10 cellular contexts compared by ENCODE assay signal in genomic region chr13:110339975-110340550, GRCh38. TPM values are rescaled to one million over a fixed set of nuclear protein-coding genes. Genes with fewer than 3 reads are reported as not detected.
DNase-seq lines count a peak whose midpoint lies in the region; ATAC-seq and TF ChIP-seq lines count a peak whose summit lies in the region.
"Had no signal": no experiment of that assay in that cellular context is flagged by ENCODE, and none has a peak within 500 bp of the region (broad histone marks: within the 10 kb centered on the region; RNA-seq: fewer than 3 reads in every experiment).

No MANE protein-coding gene starts in this region.

- H2AFZ ChIP-seq in H9 (ENCODE audit: low read length): no peak overlapping the region

- no peak overlapping the region for H2BK120ac ChIP-seq in H9 (ENCODE audit: low read depth, low read length, poor library complexity, severe bottlenecking)

- H3K79me1 ChIP-seq in H9 (ENCODE audit: insufficient read depth, low read depth, low read length, poor library complexity, severe bottlenecking): peaks cover 6% of the 10 kb centered on the region

- H3K4me3 Mint-ChIP-seq in natural killer cell: peak overlapping the region; percentile 81
- H3K4me3 Mint-ChIP-seq in H9: no peak overlapping the region; a peak in 1 of 5 replicates

- H3K27me3 Mint-ChIP-seq in natural killer cell (ENCODE audit: low read depth in 2 of 2): peaks cover 17 to 23% of the 10 kb centered on the region in 2 donors
- H3K27me3 Mint-ChIP-seq in H9 (ENCODE audit: low read depth): no peaks in the 10 kb centered on the region; the same call in 1 of the 2 replicates

- H3K4me1 Mint-ChIP-seq in natural killer cell (peaks cover 17 to 18% of the 10 kb centered on the region in 2 donors), H9 (peaks cover 50 to 52% of the 10 kb centered on the region in 2 experiments)

- H3K27ac Mint-ChIP-seq in natural killer cell (no peak overlapping the region), H9 (no peak overlapping the region)

- WGBS in H9 (ENCODE audit: extremely low coverage, insufficient read length, low lambda C conversion rate): no CpG with 5 or more reads among the region's 9 CpGs

- no peak overlapping the region for H3K4me2 ChIP-seq in H9 (ENCODE audit: insufficient read depth, insufficient read length, low read length)
- H3K4me2 ChIP-seq: KMS-11 had no signal

- no peak overlapping the region for H3K14ac ChIP-seq in H9 (ENCODE audit: insufficient read depth, low read length)

- H4K5ac ChIP-seq in H9 (ENCODE audit: insufficient read length, low read depth, low read length): no peak overlapping the region

- H2BK12ac ChIP-seq in H9 (ENCODE audit: insufficient read length, low read depth, low read length): no peak overlapping the region

- no peaks in the 10 kb centered on the region for H3K23me2 ChIP-seq in H9 (ENCODE audit: insufficient read length, low read depth, low read length, poor library complexity, severe bottlenecking)

- TF ChIP-seq CTCF in cardiac muscle cell (IDR thresholded peaks at IDR 0.05; ENCODE audit: low read depth, low read length): no peak
- no peak for TF ChIP-seq CTCF in dorsolateral prefrontal cortex (IDR thresholded peaks at IDR 0.05 in 54 of 56, conservative IDR thresholded peaks at IDR 0.05 in 2 of 56; ENCODE audit: low read depth in 1 of 56, partially characterized antibody in 56 of 56)
- no peak for TF ChIP-seq CTCF in natural killer cell (IDR thresholded peaks at IDR 0.05)
- TF ChIP-seq CTCF in upper lobe of right lung (IDR thresholded peaks at IDR 0.05): no peak
- no peak for TF ChIP-seq CTCF in H9 (conservative IDR thresholded peaks at IDR 0.05)

- no peak overlapping the region for H3K4ac ChIP-seq in H9 (ENCODE audit: low read depth, low read length)

- H2BK5ac ChIP-seq in H9 (ENCODE audit: insufficient read length, low read length): no peak overlapping the region

- peaks cover 0 to 2% of the 10 kb centered on the region in 2 donors for H3K9me3 Mint-ChIP-seq in natural killer cell
- H3K9me3 Mint-ChIP-seq in H9: no peaks in the 10 kb centered on the region

- no peak for ATAC-seq in Right ventricle myocardium inferior
- ATAC-seq in natural killer cell: no peak
- ATAC-seq in upper lobe of right lung: no peak

- H3K56ac ChIP-seq in H9 (ENCODE audit: insufficient read length, low read depth, low read length): no peak overlapping the region

- H2BK20ac ChIP-seq in H9 (ENCODE audit: low read depth, low read length, poor library complexity, severe bottlenecking): no peak overlapping the region

- H3K9ac ChIP-seq in H9 (ENCODE audit: extremely low read depth, insufficient read length, low read length): no peak overlapping the region
- H3K9ac ChIP-seq: KMS-11 had no signal

- no peak overlapping the region for H4K8ac ChIP-seq in H9 (replicated peaks; ENCODE audit: insufficient read length, low read depth, low read length)

- H3K4me3 ChIP-seq in cardiac muscle cell (no peak overlapping the region), dorsolateral prefrontal cortex (peak overlapping the region in 2 of 59 donors; percentile 5 to 37), upper lobe of right lung (no peak overlapping the region)
- H3K4me3 ChIP-seq in effector memory CD4-positive, alpha-beta T cell (ENCODE audit: insufficient read depth, low read depth, low read length, poor library complexity, severe bottlenecking): no peak overlapping the region

- H3K27me3 ChIP-seq in cardiac muscle cell (no peaks in the 10 kb centered on the region), dorsolateral prefrontal cortex (peaks cover 0 to 5% (median 0%) of the 10 kb centered on the region in 45 donors), upper lobe of right lung (no peaks in the 10 kb centered on the region), H9 (ENCODE audit: insufficient read depth, low read length) (no peaks in the 10 kb centered on the region)
- no peaks in the 10 kb centered on the region for H3K27me3 ChIP-seq in effector memory CD4-positive, alpha-beta T cell (replicated peaks; ENCODE audit: control insufficient read depth, insufficient read depth, low read length, poor library complexity, severe bottlenecking)

- peaks cover 2% of the 10 kb centered on the region; the same call in 1 of the 2 replicates for H3K79me2 ChIP-seq in H9 (ENCODE audit: insufficient read depth, low read length)

- H3K18ac ChIP-seq in H9 (ENCODE audit: insufficient read length, low read depth, low read length): no peak overlapping the region

- H3K27ac ChIP-seq in cardiac muscle cell (peak overlapping the region; percentile 78), dorsolateral prefrontal cortex (peak overlapping the region in 37 of 59 donors; percentile 11 to 90 (median 64)), upper lobe of right lung (peak overlapping the region; percentile 77), H9 (ENCODE audit: insufficient read length, low read depth, low read length) (no peak overlapping the region)
- no peak overlapping the region for H3K27ac ChIP-seq in effector memory CD4-positive, alpha-beta T cell (ENCODE audit: insufficient read depth, low read length, poor library complexity, severe bottlenecking)
- H3K27ac ChIP-seq: KMS-11 had no signal

- no peak overlapping the region for H3T11ph ChIP-seq in H9 (ENCODE audit: low read length)

- no peak overlapping the region for H3K23ac ChIP-seq in H9 (ENCODE audit: insufficient read length, low read depth, low read length)

- no peak overlapping the region for H2BK15ac ChIP-seq in H9 (ENCODE audit: low read depth, low read length)

- DNase-seq in cardiac muscle cell (ENCODE audit: low read depth in 1 of 2, low spot score in 1 of 2) (no peak), Right ventricle myocardium inferior (ENCODE audit: missing footprints) (no peak), dorsolateral prefrontal cortex (no peak), natural killer cell (no peak), upper lobe of right lung (peak; percentile 32), H9 (no peak), NCI-H2196 treated with DMSO at 0.1 percent for 48 hours (lab: John Stamatoyannopoulos, UW; ENCODE audit: unreplicated experiment) (no peak)
- DNase-seq in effector memory CD4-positive, alpha-beta T cell: no peak
- DNase-seq: NCI-H2227 treated with DMSO at 0.1 percent for 48 hours had no signal

- H3K4me1 ChIP-seq in cardiac muscle cell (ENCODE audit: low read depth) (peaks cover 34% of the 10 kb centered on the region), upper lobe of right lung (peaks cover 43% of the 10 kb centered on the region), H9 (ENCODE audit: insufficient read depth, low read length) (peaks cover 10% of the 10 kb centered on the region; the same call in 1 of the 2 replicates)
- peaks cover 10% of the 10 kb centered on the region for H3K4me1 ChIP-seq in effector memory CD4-positive, alpha-beta T cell (ENCODE audit: control insufficient read depth, insufficient read depth, low read length, poor library complexity, severe bottlenecking)

- H4K20me1 ChIP-seq in H9 (ENCODE audit: control insufficient read depth, insufficient read depth, insufficient read length): no peaks in the 10 kb centered on the region

- H3K9me3 ChIP-seq in cardiac muscle cell (ENCODE audit: low read depth) (no peaks in the 10 kb centered on the region), upper lobe of right lung (no peaks in the 10 kb centered on the region), H9 (ENCODE audit: control insufficient read depth, low read depth, low read length) (no peaks in the 10 kb centered on the region)
- H3K9me3 ChIP-seq in effector memory CD4-positive, alpha-beta T cell (ENCODE audit: control insufficient read depth, low read length): no peaks in the 10 kb centered on the region

- H2AK5ac ChIP-seq in H9 (ENCODE audit: insufficient read length, low read length): no peak overlapping the region

- no peaks in the 10 kb centered on the region for H3K36me3 ChIP-seq in cardiac muscle cell
- no peaks in the 10 kb centered on the region for H3K36me3 ChIP-seq in upper lobe of right lung
- no peaks in the 10 kb centered on the region for H3K36me3 ChIP-seq in effector memory CD4-positive, alpha-beta T cell (ENCODE audit: control insufficient read depth, insufficient read depth, low read length)

- no peaks in the 10 kb centered on the region for H3K36me3 Mint-ChIP-seq in natural killer cell
- H3K36me3 Mint-ChIP-seq in H9 (ENCODE audit: insufficient read depth in 1 of 3, low read depth in 3 of 3): peaks cover 1 to 9% (median 3%) of the 10 kb centered on the region in 3 experiments; a peak in 5 of 7 replicates

- no peak overlapping the region for H4K91ac ChIP-seq in H9 (ENCODE audit: insufficient read length, low read depth, low read length)

- intact Hi-C loops in Right ventricle myocardium inferior (cut with DNase I) (loop anchor here (5.0 kb wide), 1 partner anchor 33 kb away; the partner anchor contains the start of genes COL4A1 and COL4A2), dorsolateral prefrontal cortex (cut with DNase I) (no loop called here), natural killer cell (cut with micrococcal nuclease) (no loop called here), upper lobe of right lung (cut with DNase I) (no loop called here)

RNA-seq across cellular contexts. Expression of gene COL4A2, which starts 33.0 kb away (rescaled TPM):
- total RNA-seq in cardiac muscle cell: 285 and 516 TPM in 2 replicates
- polyA plus RNA-seq in cardiac muscle cell: 184 and 277 TPM in 2 replicates
- total RNA-seq in Right ventricle myocardium inferior: 126 TPM
- total RNA-seq in dorsolateral prefrontal cortex: 100 to 1,000 TPM in 1 of 120 experiments, 10 to 100 TPM in 119; 12.9 to 107 (median 31.0) TPM
- not detected for total RNA-seq in natural killer cell
- 273 TPM for total RNA-seq in upper lobe of right lung
- 68.8 and 76.5 TPM in 2 replicates for total RNA-seq in H9 (2021)

RNA-seq across cellular contexts. Expression of gene COL4A1, which starts 33.1 kb away (rescaled TPM):
- 107 and 171 TPM in 2 replicates for total RNA-seq in cardiac muscle cell
- polyA plus RNA-seq in cardiac muscle cell: 73.9 and 95.2 TPM in 2 replicates
- 128 TPM for total RNA-seq in Right ventricle myocardium inferior
- total RNA-seq in dorsolateral prefrontal cortex: 100 to 1,000 TPM in 1 of 120 experiments, 10 to 100 TPM in 113, 1 to 10 TPM in 6; 7.5 to 122 (median 19.9) TPM
- not detected for total RNA-seq in natural killer cell
- total RNA-seq in upper lobe of right lung: 242 TPM
- 73.1 and 74.6 TPM in 2 replicates for total RNA-seq in H9 (2021)

Comparison
In these comparisons a context has a peak if more than half of its experiments do, and no peak if none do; other contexts are left out.
1. H3K27ac ChIP-seq: peak in cardiac muscle cell (single experiment), dorsolateral prefrontal cortex (37 of 59) and upper lobe of right lung (single experiment); none in effector memory CD4-positive, alpha-beta T cell (single experiment) and H9 (single experiment).
2. RNA of gene COL4A2, which starts 33.0 kb away (total RNA-seq): 285 to 516 TPM in cardiac muscle cell, 273 TPM in upper lobe of right lung (single experiment), 126 TPM in Right ventricle myocardium inferior (single experiment), 68.8 to 76.5 TPM in H9 and 12.9 to 107 TPM in dorsolateral prefrontal cortex; not detected in natural killer cell; every median in the first group is over 10 times any median in the second.
3. RNA of gene COL4A1, which starts 33.1 kb away (total RNA-seq): 242 TPM in upper lobe of right lung (single experiment), 107 to 171 TPM in cardiac muscle cell, 128 TPM in Right ventricle myocardium inferior (single experiment), 73.1 to 74.6 TPM in H9 and 7.5 to 122 TPM in dorsolateral prefrontal cortex; not detected in natural killer cell; every median in the first group is over 4 times any median in the second.